In the genomic region with DNA sequence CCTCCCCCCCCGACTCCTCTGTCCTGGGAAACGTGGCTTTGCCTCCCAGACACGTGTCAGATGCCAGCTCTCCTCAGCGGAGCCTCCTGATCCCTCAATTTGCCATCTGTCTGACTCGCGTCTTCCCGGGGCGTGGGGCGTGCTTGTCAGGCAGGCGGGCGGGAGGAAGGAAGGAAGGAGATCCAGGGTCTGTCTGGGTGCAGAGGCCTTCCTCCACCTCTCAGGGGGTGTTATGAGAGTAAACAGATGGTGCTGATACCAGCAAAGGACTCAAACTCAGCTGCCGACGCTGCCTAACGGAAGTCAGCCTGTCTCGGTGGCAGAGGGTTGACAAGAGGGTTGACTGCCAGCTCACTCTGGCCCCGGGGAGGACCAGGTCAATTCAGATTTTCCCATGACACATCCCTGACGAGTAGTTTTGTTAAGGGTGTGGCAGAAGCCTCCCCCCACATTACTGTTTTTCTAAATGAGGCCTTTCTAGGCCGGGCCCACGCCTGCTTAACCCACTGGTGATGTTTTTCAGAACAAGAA, we compare ENCODE assay signal across 1 cellular context.
TF ChIP-seq lines count a peak whose summit lies in the region.

No MANE protein-coding gene starts in this region.

TF ChIP-seq in H1, 55 proteins besides CTCF, POLR2A, EP300 and RAD21:
- TF ChIP-seq KDM1A (IDR thresholded peaks at IDR 0.05; ENCODE audit: borderline replicate concordance, low read length) (no peak), GABPA (IDR thresholded peaks at IDR 0.05; ENCODE audit: borderline replicate concordance, insufficient read depth, low read length) (no peak), SAP30 (IDR thresholded peaks at IDR 0.05; ENCODE audit: insufficient read depth, insufficient replicate concordance, low read length) (no peak), RXRA (IDR thresholded peaks at IDR 0.05; ENCODE audit: insufficient read depth, low read depth, low read length) (no peak), POLR2AphosphoS5 (IDR thresholded peaks at IDR 0.05; ENCODE audit: low read depth, low read length) (peak; percentile 21; the same call in 1 of the 2 replicates)
TF ChIP-seq in H1: peak in this region for 1.
